ENCODE assay signal across 1 cellular context in the genomic region with DNA sequence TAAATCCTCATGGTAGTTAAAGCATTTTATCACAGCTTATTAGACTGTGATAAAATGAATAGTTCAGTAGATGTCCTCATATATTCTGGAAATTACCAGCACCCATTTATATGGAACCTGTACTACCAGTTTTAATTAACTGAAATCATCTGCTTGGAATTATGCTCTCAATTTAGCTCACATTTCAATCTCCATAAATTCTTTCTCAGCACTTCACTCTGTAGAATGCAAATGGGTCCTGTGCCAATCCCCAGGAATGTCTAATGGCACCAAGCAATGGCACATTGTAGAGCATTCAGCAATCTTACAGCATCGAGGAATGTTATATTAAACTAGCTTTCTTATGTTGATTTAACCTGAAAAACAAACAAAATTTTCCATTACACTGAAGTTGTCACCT.
TF ChIP-seq lines count a peak whose summit lies in the region.

No MANE protein-coding gene starts in this region.

TF ChIP-seq in SK-N-SH, 30 proteins besides CTCF, POLR2A, EP300 and RAD21 (continued from another document):
- TF ChIP-seq TAF1 (IDR thresholded peaks at IDR 0.05; ENCODE audit: borderline replicate concordance, low read depth, low read length) (no peak), FOXJ3 (CRISPR knock-in tag; IDR thresholded peaks at IDR 0.05) (no peak), MXI1 (IDR thresholded peaks at IDR 0.05; ENCODE audit: low read depth, low read length) (no peak), RCOR1 (IDR thresholded peaks at IDR 0.05; ENCODE audit: low read length) (no peak), NRF1 (IDR thresholded peaks at IDR 0.05; ENCODE audit: low read depth, low read length) (no peak)
TF ChIP-seq in SK-N-SH: peak in this region for 0.
